8 cellular contexts compared by ENCODE assay signal in genomic region chr2:96760986-96761832, GRCh38. TPM values are rescaled to one million over a fixed set of nuclear protein-coding genes. Genes with fewer than 3 reads are reported as not detected.
DNase-seq lines count a peak whose midpoint lies in the region; ATAC-seq and TF ChIP-seq lines count a peak whose summit lies in the region.

No MANE protein-coding gene starts in this region.

- peak overlapping the region; percentile 37 for H2AFZ ChIP-seq in neural cell (ENCODE audit: low read depth, low read length)

- H3K36me3 Mint-ChIP-seq in T-helper 17 cell (ENCODE audit: low read depth): no peaks in the 10 kb centered on the region

- no peaks in the 10 kb centered on the region for H3K79me2 ChIP-seq in neural cell (replicated peaks; ENCODE audit: insufficient read depth, low read length)

- peak overlapping the region; percentile 96 for H3K4me3 Mint-ChIP-seq in T-helper 17 cell

- H3K9me3 ChIP-seq in T-helper 17 cell (ENCODE audit: control insufficient read depth, low read length, poor library complexity, severe bottlenecking): no peaks in the 10 kb centered on the region
- H3K9me3 ChIP-seq in neural cell (ENCODE audit: low read length): no peaks in the 10 kb centered on the region

- no peaks in the 10 kb centered on the region for H3F3A ChIP-seq in neural cell (ENCODE audit: insufficient read depth, low read length, poor library complexity, severe bottlenecking)

- H3K4me3 ChIP-seq in neural cell (ENCODE audit: low read length): peak overlapping the region; percentile 80

- H3K27me3 ChIP-seq in neural cell (ENCODE audit: insufficient read depth, low read depth, low read length): no peaks in the 10 kb centered on the region

- DNase-seq in activated naive CD4-positive, alpha-beta T cell (lab: John Stamatoyannopoulos, UW): peak; percentile 59 to 82 (median 66)
- DNase-seq in activated naive CD4-positive, alpha-beta T cell treated with Interleukin-2 at 50 U/mL for 16 hours: no peak
- DNase-seq in T-helper 17 cell: peak in 2 of 3 donors; percentile 14 to 76
- no peak for DNase-seq in erythroblast (lab: John Stamatoyannopoulos, UW)
- no peak for DNase-seq in HCEC 1CT

- TF ChIP-seq EP300 in neural cell (conservative IDR thresholded peaks at IDR 0.05; ENCODE audit: poor library complexity, severe bottlenecking): no peak

- peaks cover 34% of the 10 kb centered on the region for H3K4me1 Mint-ChIP-seq in T-helper 17 cell

- TF ChIP-seq RAD21 in neural cell (conservative IDR thresholded peaks at IDR 0.05): peak; percentile 40

- H3K27ac Mint-ChIP-seq in T-helper 17 cell: peak overlapping the region; percentile 94

- H4K20me1 ChIP-seq in neural cell (ENCODE audit: insufficient read depth): no peaks in the 10 kb centered on the region

- H3K4me2 ChIP-seq in neural cell (ENCODE audit: low read length): peak overlapping the region; percentile 76

- peak; percentile 82 for TF ChIP-seq CTCF in neural cell (IDR thresholded peaks at IDR 0.05; ENCODE audit: poor library complexity, severe bottlenecking)

- ATAC-seq in HG03045 (IDR thresholded peaks at IDR 0.05; ENCODE audit: unreplicated experiment): peak; percentile 6
- peak; percentile 85 for ATAC-seq in T-helper 17 cell
- ATAC-seq in GM18858 (IDR thresholded peaks at IDR 0.05; ENCODE audit: unreplicated experiment): no peak

- peak overlapping the region; percentile 62 for H3K9ac ChIP-seq in neural cell (ENCODE audit: low read length)

- H3K27ac ChIP-seq in neural cell (ENCODE audit: low read length): no peak overlapping the region

- no peaks in the 10 kb centered on the region for H3K9me2 ChIP-seq in neural cell (ENCODE audit: insufficient read depth, low read length)

- no peaks in the 10 kb centered on the region for H3K27me3 Mint-ChIP-seq in T-helper 17 cell

- H3K36me3 ChIP-seq in neural cell (ENCODE audit: insufficient read depth, low read length): no peaks in the 10 kb centered on the region

- peak; percentile 39 for TF ChIP-seq POLR2A in erythroblast (IDR thresholded peaks at IDR 0.05; ENCODE audit: low read length)

TF ChIP-seq in neural cell, 6 proteins besides CTCF, POLR2A, EP300 and RAD21:
- TF ChIP-seq TAF1 (IDR thresholded peaks at IDR 0.05; ENCODE audit: low read depth) (no peak), SMC3 (conservative IDR thresholded peaks at IDR 0.05; ENCODE audit: poor library complexity) (peak; percentile 44)
TF ChIP-seq in neural cell: peak in this region for 1.

RNA-seq across cellular contexts. Expression of gene CNNM4, which starts 0.5 kb away (rescaled TPM):
- total RNA-seq in T-helper 17 cell: 1 to 10 TPM; 6.4 to 8.1 TPM
- 7.2 and 7.5 TPM in 2 replicates for polyA plus RNA-seq in neural cell
- 10.5 and 11.0 TPM in 2 replicates for polyA minus RNA-seq in neural cell

RNA-seq across cellular contexts. Expression of gene LMAN2L, which starts 21.3 kb away (rescaled TPM):
- total RNA-seq in T-helper 17 cell: 1 to 10 TPM; 3.6 to 7.1 TPM
- 34.1 and 41.3 TPM in 2 replicates for polyA plus RNA-seq in neural cell
- 27.2 and 27.3 TPM in 2 replicates for polyA minus RNA-seq in neural cell

RNA-seq across cellular contexts. Expression of gene CNNM3, which starts 54.9 kb away (rescaled TPM):
- 10 to 100 TPM; 30.8 to 39.5 TPM for total RNA-seq in T-helper 17 cell
- 9.5 and 9.6 TPM in 2 replicates for polyA plus RNA-seq in neural cell
- polyA minus RNA-seq in neural cell: 15.7 and 19.2 TPM in 2 replicates

Comparison
In these comparisons a context has a peak if more than half of its experiments do, and no peak if none do; other contexts are left out.
1. DNase-seq: peak in activated naive CD4-positive, alpha-beta T cell (4 of 4) and T-helper 17 cell (2 of 3); none in activated naive CD4-positive, alpha-beta T cell treated with Interleukin-2 at 50 U/mL for 16 hours (single experiment), erythroblast (0 of 2) and HCEC 1CT (single experiment).